ENCODE assay signal across 1 cellular context in the genomic region with DNA sequence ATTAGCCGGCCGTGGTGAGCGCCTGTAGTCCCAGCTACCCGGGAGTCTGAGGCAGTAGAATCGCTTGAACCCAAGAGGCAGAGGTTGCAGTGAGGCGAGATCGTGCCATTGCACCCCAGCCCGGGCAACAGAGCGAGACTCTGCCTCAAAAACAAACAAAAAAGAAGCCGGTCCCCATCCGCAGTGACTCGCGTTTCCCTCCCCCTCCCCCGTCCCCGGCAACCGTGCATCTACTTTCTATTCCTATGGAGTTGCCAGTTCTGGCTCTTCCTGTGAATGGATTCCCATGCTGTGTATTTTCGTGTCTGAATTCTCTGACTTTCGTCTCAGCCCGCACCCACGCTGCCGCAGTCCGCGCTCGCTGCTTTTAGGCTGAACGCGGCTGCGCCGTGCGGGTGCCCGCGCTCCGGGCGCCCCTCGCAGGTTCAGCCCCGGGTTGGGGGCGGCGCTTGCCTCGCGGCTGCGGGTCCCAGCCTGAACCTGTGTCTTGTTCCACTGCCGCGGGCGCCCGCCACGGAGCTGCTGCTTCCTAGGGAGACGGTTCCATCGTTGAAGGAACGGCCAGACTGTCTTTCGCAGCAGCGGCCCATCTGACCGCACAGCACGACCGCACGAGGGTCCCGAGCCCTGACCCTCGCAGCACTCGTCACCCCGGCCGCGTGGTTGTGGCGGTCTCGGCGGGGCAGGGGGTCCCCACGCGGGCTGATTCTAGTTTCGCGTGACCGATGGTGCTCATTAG.
A peak's percentile ranks its signal among the peaks of the same experiment; 100 is the strongest.
TF ChIP-seq lines count a peak whose summit lies in the region.

No MANE protein-coding gene starts in this region.

TF ChIP-seq in HepG2, 621 proteins besides CTCF, POLR2A, EP300 and RAD21 (continued from another document and continues in another):
- TF ChIP-seq, protein P1, sequence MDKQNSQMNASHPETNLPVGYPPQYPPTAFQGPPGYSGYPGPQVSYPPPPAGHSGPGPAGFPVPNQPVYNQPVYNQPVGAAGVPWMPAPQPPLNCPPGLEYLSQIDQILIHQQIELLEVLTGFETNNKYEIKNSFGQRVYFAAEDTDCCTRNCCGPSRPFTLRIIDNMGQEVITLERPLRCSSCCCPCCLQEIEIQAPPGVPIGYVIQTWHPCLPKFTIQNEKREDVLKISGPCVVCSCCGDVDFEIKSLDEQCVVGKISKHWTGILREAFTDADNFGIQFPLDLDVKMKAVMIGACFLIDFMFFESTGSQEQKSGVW (CRISPR knock-in tag; IDR thresholded peaks at IDR 0.05; ENCODE audit: borderline replicate concordance): 0 out of 2 replicates have a peak, but pooled peaks have one; percentile 36
- peak; percentile 50 for TF ChIP-seq KLF6 (CRISPR knock-in tag; IDR thresholded peaks at IDR 0.05)
- TF ChIP-seq IRF2 (CRISPR knock-in tag; IDR thresholded peaks at IDR 0.05): peak; percentile 10; the same call in 1 of the 2 replicates
- TF ChIP-seq ZSCAN31 (CRISPR knock-in tag; IDR thresholded peaks at IDR 0.05; ENCODE audit: low read depth): peak; percentile 89
- TF ChIP-seq NFYC (CRISPR knock-in tag; IDR thresholded peaks at IDR 0.05): peak; percentile 11; the same call in 1 of the 2 replicates
- TF ChIP-seq GZF1 (CRISPR knock-in tag; IDR thresholded peaks at IDR 0.05): peak; percentile 23; the same call in 1 of the 2 replicates
- TF ChIP-seq, protein P2, sequence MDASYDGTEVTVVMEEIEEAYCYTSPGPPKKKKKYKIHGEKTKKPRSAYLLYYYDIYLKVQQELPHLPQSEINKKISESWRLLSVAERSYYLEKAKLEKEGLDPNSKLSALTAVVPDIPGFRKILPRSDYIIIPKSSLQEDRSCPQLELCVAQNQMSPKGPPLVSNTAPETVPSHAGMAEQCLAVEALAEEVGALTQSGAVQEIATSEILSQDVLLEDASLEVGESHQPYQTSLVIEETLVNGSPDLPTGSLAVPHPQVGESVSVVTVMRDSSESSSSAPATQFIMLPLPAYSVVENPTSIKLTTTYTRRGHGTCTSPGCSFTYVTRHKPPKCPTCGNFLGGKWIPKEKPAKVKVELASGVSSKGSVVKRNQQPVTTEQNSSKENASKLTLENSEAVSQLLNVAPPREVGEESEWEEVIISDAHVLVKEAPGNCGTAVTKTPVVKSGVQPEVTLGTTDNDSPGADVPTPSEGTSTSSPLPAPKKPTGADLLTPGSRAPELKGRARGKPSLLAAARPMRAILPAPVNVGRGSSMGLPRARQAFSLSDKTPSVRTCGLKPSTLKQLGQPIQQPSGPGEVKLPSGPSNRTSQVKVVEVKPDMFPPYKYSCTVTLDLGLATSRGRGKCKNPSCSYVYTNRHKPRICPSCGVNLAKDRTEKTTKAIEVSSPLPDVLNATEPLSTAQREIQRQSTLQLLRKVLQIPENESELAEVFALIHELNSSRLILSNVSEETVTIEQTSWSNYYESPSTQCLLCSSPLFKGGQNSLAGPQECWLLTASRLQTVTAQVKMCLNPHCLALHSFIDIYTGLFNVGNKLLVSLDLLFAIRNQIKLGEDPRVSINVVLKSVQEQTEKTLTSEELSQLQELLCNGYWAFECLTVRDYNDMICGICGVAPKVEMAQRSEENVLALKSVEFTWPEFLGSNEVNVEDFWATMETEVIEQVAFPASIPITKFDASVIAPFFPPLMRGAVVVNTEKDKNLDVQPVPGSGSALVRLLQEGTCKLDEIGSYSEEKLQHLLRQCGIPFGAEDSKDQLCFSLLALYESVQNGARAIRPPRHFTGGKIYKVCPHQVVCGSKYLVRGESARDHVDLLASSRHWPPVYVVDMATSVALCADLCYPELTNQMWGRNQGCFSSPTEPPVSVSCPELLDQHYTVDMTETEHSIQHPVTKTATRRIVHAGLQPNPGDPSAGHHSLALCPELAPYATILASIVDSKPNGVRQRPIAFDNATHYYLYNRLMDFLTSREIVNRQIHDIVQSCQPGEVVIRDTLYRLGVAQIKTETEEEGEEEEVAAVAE (CRISPR knock-in tag; IDR thresholded peaks at IDR 0.05; ENCODE audit: borderline replicate concordance): no peak
- TF ChIP-seq, protein P3, sequence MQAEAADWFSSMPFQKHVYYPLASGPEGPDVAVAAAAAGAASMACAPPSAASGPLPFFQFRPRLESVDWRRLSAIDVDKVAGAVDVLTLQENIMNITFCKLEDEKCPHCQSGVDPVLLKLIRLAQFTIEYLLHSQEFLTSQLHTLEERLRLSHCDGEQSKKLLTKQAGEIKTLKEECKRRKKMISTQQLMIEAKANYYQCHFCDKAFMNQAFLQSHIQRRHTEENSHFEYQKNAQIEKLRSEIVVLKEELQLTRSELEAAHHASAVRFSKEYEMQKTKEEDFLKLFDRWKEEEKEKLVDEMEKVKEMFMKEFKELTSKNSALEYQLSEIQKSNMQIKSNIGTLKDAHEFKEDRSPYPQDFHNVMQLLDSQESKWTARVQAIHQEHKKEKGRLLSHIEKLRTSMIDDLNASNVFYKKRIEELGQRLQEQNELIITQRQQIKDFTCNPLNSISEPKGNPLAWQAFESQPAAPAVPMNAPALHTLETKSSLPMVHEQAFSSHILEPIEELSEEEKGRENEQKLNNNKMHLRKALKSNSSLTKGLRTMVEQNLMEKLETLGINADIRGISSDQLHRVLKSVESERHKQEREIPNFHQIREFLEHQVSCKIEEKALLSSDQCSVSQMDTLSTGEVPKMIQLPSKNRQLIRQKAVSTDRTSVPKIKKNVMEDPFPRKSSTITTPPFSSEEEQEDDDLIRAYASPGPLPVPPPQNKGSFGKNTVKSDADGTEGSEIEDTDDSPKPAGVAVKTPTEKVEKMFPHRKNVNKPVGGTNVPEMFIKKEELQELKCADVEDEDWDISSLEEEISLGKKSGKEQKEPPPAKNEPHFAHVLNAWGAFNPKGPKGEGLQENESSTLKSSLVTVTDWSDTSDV (CRISPR knock-in tag; IDR thresholded peaks at IDR 0.05): peak; percentile 88; the same call in 1 of the 2 replicates
- no peak for TF ChIP-seq PHB2 (IDR thresholded peaks at IDR 0.05; ENCODE audit: partially characterized antibody)
- TF ChIP-seq E2F1 (CRISPR knock-in tag; IDR thresholded peaks at IDR 0.05): 0 out of 2 replicates have a peak, but pooled peaks have one; percentile 68
- TF ChIP-seq FOXO1 (CRISPR knock-in tag; IDR thresholded peaks at IDR 0.05): peak; percentile 62; the same call in 1 of the 2 replicates
- TF ChIP-seq HDAC2 (CRISPR knock-in tag; IDR thresholded peaks at IDR 0.05): peak; percentile 42; the same call in 1 of the 2 replicates
- no peak for TF ChIP-seq ZNF3 (CRISPR knock-in tag; IDR thresholded peaks at IDR 0.05)
- TF ChIP-seq HOXA7 (CRISPR knock-in tag; IDR thresholded peaks at IDR 0.05): no peak
- no peak for TF ChIP-seq MBNL3 (CRISPR knock-in tag; conservative IDR thresholded peaks at IDR 0.05)
- peak; percentile 53 for TF ChIP-seq MXD1 (CRISPR knock-in tag; IDR thresholded peaks at IDR 0.05)
- TF ChIP-seq ZNF501 (CRISPR knock-in tag; IDR thresholded peaks at IDR 0.05): peak; percentile 83
- 0 out of 2 replicates have a peak, but pooled peaks have one; percentile 75 for TF ChIP-seq ZNF567 (CRISPR knock-in tag; IDR thresholded peaks at IDR 0.05; ENCODE audit: borderline replicate concordance)
- TF ChIP-seq ZBED4 (CRISPR knock-in tag; IDR thresholded peaks at IDR 0.05; ENCODE audit: borderline replicate concordance): peak; percentile 69; the same call in 1 of the 2 replicates
- TF ChIP-seq ZBTB42 (CRISPR knock-in tag; IDR thresholded peaks at IDR 0.05): no peak
- TF ChIP-seq ZNF225 (CRISPR knock-in tag; IDR thresholded peaks at IDR 0.05): 0 out of 2 replicates have a peak, but pooled peaks have one; percentile 68
- 0 out of 2 replicates have a peak, but pooled peaks have one; percentile 49 for TF ChIP-seq KDM2A (CRISPR knock-in tag; IDR thresholded peaks at IDR 0.05; ENCODE audit: borderline replicate concordance, low read depth)
- peak; percentile 69; the same call in 1 of the 2 replicates for TF ChIP-seq BATF2 (CRISPR knock-in tag; IDR thresholded peaks at IDR 0.05)
- no peak for TF ChIP-seq MAZ (IDR thresholded peaks at IDR 0.05; ENCODE audit: borderline replicate concordance, low read depth, low read length)
- TF ChIP-seq MAZ (CRISPR knock-in tag; IDR thresholded peaks at IDR 0.05; ENCODE audit: low read depth): peak; percentile 86
- 0 out of 2 replicates have a peak, but pooled peaks have one; percentile 37 for TF ChIP-seq THAP11 (CRISPR knock-in tag; IDR thresholded peaks at IDR 0.05)
- TF ChIP-seq ZNF143 (CRISPR knock-in tag; IDR thresholded peaks at IDR 0.05): 0 out of 2 replicates have a peak, but pooled peaks have one; percentile 42
- no peak for TF ChIP-seq ATF1 (CRISPR knock-in tag; IDR thresholded peaks at IDR 0.05)
- TF ChIP-seq MIXL1 (CRISPR knock-in tag; IDR thresholded peaks at IDR 0.05): peak; percentile 63; the same call in 1 of the 2 replicates
- TF ChIP-seq SP140L (CRISPR knock-in tag; IDR thresholded peaks at IDR 0.05; ENCODE audit: borderline replicate concordance): no peak
- TF ChIP-seq HIVEP1 (CRISPR knock-in tag; IDR thresholded peaks at IDR 0.05): peak; percentile 15
- no peak for TF ChIP-seq CHD2 (IDR thresholded peaks at IDR 0.05; ENCODE audit: low read depth, low read length)
- peak; percentile 75; the same call in 1 of the 2 replicates for TF ChIP-seq ZNF775 (CRISPR knock-in tag; IDR thresholded peaks at IDR 0.05; ENCODE audit: borderline replicate concordance)
- TF ChIP-seq SP4 (CRISPR knock-in tag; IDR thresholded peaks at IDR 0.05): peak; percentile 59; the same call in 1 of the 2 replicates
- TF ChIP-seq NRL (CRISPR knock-in tag; IDR thresholded peaks at IDR 0.05; ENCODE audit: borderline replicate concordance): 0 out of 2 replicates have a peak, but pooled peaks have one; percentile 70
- no peak for TF ChIP-seq ZNF672 (CRISPR knock-in tag; IDR thresholded peaks at IDR 0.05)
- TF ChIP-seq DR1 (CRISPR knock-in tag; IDR thresholded peaks at IDR 0.05): peak; percentile 52
- TF ChIP-seq, protein P4, sequence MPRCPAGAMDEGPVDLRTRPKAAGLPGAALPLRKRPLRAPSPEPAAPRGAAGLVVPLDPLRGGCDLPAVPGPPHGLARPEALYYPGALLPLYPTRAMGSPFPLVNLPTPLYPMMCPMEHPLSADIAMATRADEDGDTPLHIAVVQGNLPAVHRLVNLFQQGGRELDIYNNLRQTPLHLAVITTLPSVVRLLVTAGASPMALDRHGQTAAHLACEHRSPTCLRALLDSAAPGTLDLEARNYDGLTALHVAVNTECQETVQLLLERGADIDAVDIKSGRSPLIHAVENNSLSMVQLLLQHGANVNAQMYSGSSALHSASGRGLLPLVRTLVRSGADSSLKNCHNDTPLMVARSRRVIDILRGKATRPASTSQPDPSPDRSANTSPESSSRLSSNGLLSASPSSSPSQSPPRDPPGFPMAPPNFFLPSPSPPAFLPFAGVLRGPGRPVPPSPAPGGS (CRISPR knock-in tag; IDR thresholded peaks at IDR 0.05): 0 out of 2 replicates have a peak, but pooled peaks have one; percentile 88
- TF ChIP-seq ZNF737 (CRISPR knock-in tag; IDR thresholded peaks at IDR 0.05; ENCODE audit: borderline replicate concordance): peak; percentile 80; the same call in 1 of the 2 replicates
- TF ChIP-seq ZSCAN20 (CRISPR knock-in tag; IDR thresholded peaks at IDR 0.05; ENCODE audit: borderline replicate concordance): peak; percentile 68
- TF ChIP-seq NR2C2 (CRISPR knock-in tag; IDR thresholded peaks at IDR 0.05; ENCODE audit: borderline replicate concordance): peak; percentile 64; the same call in 1 of the 2 replicates
- TF ChIP-seq, protein P5, sequence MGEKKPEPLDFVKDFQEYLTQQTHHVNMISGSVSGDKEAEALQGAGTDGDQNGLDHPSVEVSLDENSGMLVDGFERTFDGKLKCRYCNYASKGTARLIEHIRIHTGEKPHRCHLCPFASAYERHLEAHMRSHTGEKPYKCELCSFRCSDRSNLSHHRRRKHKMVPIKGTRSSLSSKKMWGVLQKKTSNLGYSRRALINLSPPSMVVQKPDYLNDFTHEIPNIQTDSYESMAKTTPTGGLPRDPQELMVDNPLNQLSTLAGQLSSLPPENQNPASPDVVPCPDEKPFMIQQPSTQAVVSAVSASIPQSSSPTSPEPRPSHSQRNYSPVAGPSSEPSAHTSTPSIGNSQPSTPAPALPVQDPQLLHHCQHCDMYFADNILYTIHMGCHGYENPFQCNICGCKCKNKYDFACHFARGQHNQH (CRISPR knock-in tag; IDR thresholded peaks at IDR 0.05): no peak
